Comparison of ENCODE assay signal across 11 cellular contexts in genomic region chr9:3847377-3847776, GRCh38.
"Had no signal": no experiment of that assay in that cellular context is flagged by ENCODE, and none has a peak within 500 bp of the region (broad histone marks: within the 10 kb centered on the region; RNA-seq: fewer than 3 reads in every experiment).

No MANE protein-coding gene starts in this region.

- H3K9me3 ChIP-seq: HAP-1 had no signal

- H3K27ac Mint-ChIP-seq: GM23338, H9, HFFc6 had no signal

- ATAC-seq: GM23338, HCT116 had no signal

- FAIRE-seq: H1, H54 had no signal

- DNase-seq: GM23248, GOT3, H7, H9, HCEC 1CT, HFFc6 had no signal

- H3K27ac ChIP-seq: GM23248 had no signal

- H3K36me3 ChIP-seq: HAP-1 had no signal

- H3K4me3 Mint-ChIP-seq: GM23338, H9, HFFc6 had no signal

- H3K9me3 Mint-ChIP-seq: GM23338, H9, HFFc6 had no signal

- H3K4me3 ChIP-seq: GM23248, GM23338, HAP-1 had no signal
